Comparison of ENCODE assay signal across 26 cellular contexts in genomic region chr15:66684136-66684681, GRCh38. TPM values are rescaled to one million over a fixed set of nuclear protein-coding genes. Genes with fewer than 3 reads are reported as not detected.
"Had no signal": no experiment of that assay in that cellular context is flagged by ENCODE, and none has a peak within 500 bp of the region (broad histone marks: within the 10 kb centered on the region; RNA-seq: fewer than 3 reads in every experiment).

No MANE protein-coding gene starts in this region.

- H3K4me2 ChIP-seq: hepatocyte, smooth muscle cell had no signal

- H3K27ac ChIP-seq: hepatocyte, lower lobe of right lung, ovary, right atrium auricular region, right lobe of liver, testis, thyroid gland, transverse colon, upper lobe of right lung had no signal

- H3K79me2 ChIP-seq: hepatocyte had no signal

- H3K4me1 ChIP-seq: right lobe of liver, thyroid gland, transverse colon, upper lobe of right lung had no signal

- FAIRE-seq: urothelium cell line had no signal

- DNase-seq: islet precursor cell; left cardiac atrium; left ventricle myocardium superior; lower lobe of right lung; midbrain; mucosa of descending colon; naive thymus-derived CD4-positive, alpha-beta T cell; ovary; right lobe of liver; stimulated activated CD4-positive, alpha-beta T cell treated with anti-CD3 and anti-CD28 coated beads, Interleukin-1b, Interleukin-23, amount 100 ng/mL, for 48 hours; stimulated activated CD4-positive, alpha-beta T cell treated with anti-CD3 and anti-CD28 coated beads, Interleukin-2, amount 100 ng/mL, for 48 hours; stimulated activated CD4-positive, alpha-beta T cell treated with anti-CD3 and anti-CD28 coated beads, Interleukin-4, amount 100 ng/mL, for 4 hours; stimulated activated CD8-positive, alpha-beta memory T cell treated with anti-CD3 and anti-CD28 coated beads, Interleukin-4, amount 100 ng/mL, for 48 hours; stimulated activated naive CD4-positive, alpha-beta T cell treated with Interleukin-2 at 50 U/mL for 16 hours; stimulated activated naive CD8-positive, alpha-beta T cell treated with anti-CD3 and anti-CD28 coated beads, Interleukin-15, amount 100 ng/mL, for 72 hours; testis; thyroid gland; transverse colon; upper lobe of right lung had no signal

- H3K4me3 ChIP-seq: hepatocyte, lower lobe of right lung, mucosa of descending colon, ovary, right atrium auricular region, right lobe of liver, smooth muscle cell, testis, thyroid gland, transverse colon, upper lobe of right lung had no signal

- H2AFZ ChIP-seq: hepatocyte had no signal

- ATAC-seq: left cardiac atrium; left lobe of liver; left ventricle myocardium superior; lower lobe of right lung; mucosa of descending colon; naive thymus-derived CD4-positive, alpha-beta T cell; natural killer cell treated with Interleukin-12 subunit alpha and Interleukin-12 subunit beta and Interleukin-15 and Interleukin-18, amount 100 ng/mL, for 72 hours; right lobe of liver; stimulated activated memory B cell treated with anti-CD40 and anti-IgM and Interleukin-4, amounts not matched to agents 10 μg/mL and 1 μg/mL and 100 μg/mL, for 72 hours; stimulated activated naive CD8-positive, alpha-beta T cell treated with anti-CD3 and anti-CD28 coated beads, Interleukin-15, amount 100 ng/mL, for 72 hours; upper lobe of right lung had no signal

- H3K36me3 ChIP-seq: lower lobe of right lung, ovary, right atrium auricular region, right lobe of liver, thyroid gland, transverse colon, upper lobe of right lung had no signal

- H3K9me3 ChIP-seq: mucosa of descending colon, ovary, right lobe of liver, testis, thyroid gland, transverse colon, upper lobe of right lung had no signal

- H3K27me3 ChIP-seq: hepatocyte, ovary, right atrium auricular region, right lobe of liver, testis, thyroid gland, transverse colon, upper lobe of right lung had no signal

RNA-seq across cellular contexts. Expression of gene SMAD6, which starts 17.8 kb away (rescaled TPM):
- polyA plus RNA-seq: naive thymus-derived CD4-positive, alpha-beta T cell had no signal
